In genomic region chr3:151372063-151372820, GRCh38 we compare ENCODE assay signal across 24 cellular contexts. TPM values are rescaled to one million over a fixed set of nuclear protein-coding genes. Genes with fewer than 3 reads are reported as not detected.
"Had no signal": no experiment of that assay in that cellular context is flagged by ENCODE, and none has a peak within 500 bp of the region (broad histone marks: within the 10 kb centered on the region; RNA-seq: fewer than 3 reads in every experiment).

No MANE protein-coding gene starts in this region.

- H3K4me1 ChIP-seq: esophagus muscularis mucosa, stomach, upper lobe of right lung had no signal

- H3K4me1 Mint-ChIP-seq: activated naive CD4-positive, alpha-beta T cell treated with anti-CD3 and anti-CD28 coated beads, Interleukin-2, amount 50 U/mL, for 24 hours; mesothelial cell of epicardium; nephron; stimulated activated effector memory CD8-positive, alpha-beta T cell treated with anti-CD3 and anti-CD28 coated beads, Interleukin-12 subunit alpha, Interleukin-12 subunit beta, amount 100 ng/mL, for 72 hours had no signal

- H3K4me3 ChIP-seq: adrenal gland, esophagus muscularis mucosa, lung, stomach, upper lobe of right lung had no signal

- H3K27ac Mint-ChIP-seq: activated naive CD4-positive, alpha-beta T cell treated with anti-CD3 and anti-CD28 coated beads, Interleukin-2, amount 50 U/mL, for 24 hours; mesothelial cell of epicardium; nephron; stimulated activated effector memory CD8-positive, alpha-beta T cell treated with anti-CD3 and anti-CD28 coated beads, Interleukin-12 subunit alpha, Interleukin-12 subunit beta, amount 100 ng/mL, for 72 hours had no signal

- H3K27me3 Mint-ChIP-seq: activated naive CD4-positive, alpha-beta T cell treated with anti-CD3 and anti-CD28 coated beads, Interleukin-2, amount 50 U/mL, for 24 hours had no signal

- H3K9me3 ChIP-seq: adrenal gland, esophagus muscularis mucosa, stomach, upper lobe of right lung had no signal

- H3K4me3 Mint-ChIP-seq: activated naive CD4-positive, alpha-beta T cell treated with anti-CD3 and anti-CD28 coated beads, Interleukin-2, amount 50 U/mL, for 24 hours; mesothelial cell of epicardium; nephron; stimulated activated effector memory CD8-positive, alpha-beta T cell treated with anti-CD3 and anti-CD28 coated beads, Interleukin-12 subunit alpha, Interleukin-12 subunit beta, amount 100 ng/mL, for 72 hours had no signal

- H3K9me3 Mint-ChIP-seq: activated naive CD4-positive, alpha-beta T cell treated with anti-CD3 and anti-CD28 coated beads, Interleukin-2, amount 50 U/mL, for 24 hours; mesothelial cell of epicardium; nephron; stimulated activated effector memory CD8-positive, alpha-beta T cell treated with anti-CD3 and anti-CD28 coated beads, Interleukin-12 subunit alpha, Interleukin-12 subunit beta, amount 100 ng/mL, for 72 hours had no signal

- H3K27ac ChIP-seq: esophagus muscularis mucosa, stomach, upper lobe of right lung, VCaP had no signal

- FAIRE-seq: endothelial cell of umbilical vein, frontal cortex, kidney had no signal

- H3K36me3 Mint-ChIP-seq: activated naive CD4-positive, alpha-beta T cell treated with anti-CD3 and anti-CD28 coated beads, Interleukin-2, amount 50 U/mL, for 24 hours; stimulated activated effector memory CD8-positive, alpha-beta T cell treated with anti-CD3 and anti-CD28 coated beads, Interleukin-12 subunit alpha, Interleukin-12 subunit beta, amount 100 ng/mL, for 72 hours had no signal

- H3K36me3 ChIP-seq: adrenal gland, esophagus muscularis mucosa, stomach, upper lobe of right lung had no signal

- DNase-seq: activated CD4-positive, CD25-positive, alpha-beta regulatory T cell treated with anti-CD3 and anti-CD28 coated beads, Interleukin-2, amount 50 U/mL, for 72 hours; activated CD8-positive, alpha-beta memory T cell treated with anti-CD3 and anti-CD28 coated beads for 24 hours; activated CD8-positive, alpha-beta memory T cell treated with anti-CD3 and anti-CD28 coated beads, Interleukin-2, amount 50 U/mL, for 48 hours; activated gamma-delta T cell; activated T-cell treated with anti-CD3 and anti-CD28 coated beads, Interleukin-2, amount 50 U/mL, for 48 hours; dermis blood vessel endothelial cell; effector memory CD4-positive, alpha-beta T cell; kidney; stimulated activated CD4-positive, alpha-beta T cell treated with anti-CD3 and anti-CD28 coated beads, Interleukin-4, amount 100 ng/mL, for 24 hours; stomach; upper lobe of right lung had no signal

- H3K27me3 ChIP-seq: adrenal gland, esophagus muscularis mucosa, stomach, upper lobe of right lung had no signal

RNA-seq across cellular contexts. Expression of gene P2RY12, which starts 12.3 kb away (rescaled TPM):
- total RNA-seq: dermis blood vessel endothelial cell, endothelial cell of umbilical vein, mesothelial cell of epicardium had no signal

RNA-seq across cellular contexts. Expression of gene P2RY13, which starts 42.9 kb away (rescaled TPM):
- total RNA-seq: dermis blood vessel endothelial cell, endothelial cell of umbilical vein, mesothelial cell of epicardium had no signal

RNA-seq across cellular contexts. Expression of gene GPR87, which starts 55.6 kb away (rescaled TPM):
- total RNA-seq: adrenal gland, cardiac septum, dermis blood vessel endothelial cell, endothelial cell of umbilical vein, esophagus muscularis mucosa, frontal cortex, left lobe of liver, sciatic nerve had no signal
